ENCODE assay signal across 20 cellular contexts in genomic region chr4:183431614-183432013, GRCh38.
"Had no signal": no experiment of that assay in that cellular context is flagged by ENCODE, and none has a peak within 500 bp of the region (broad histone marks: within the 10 kb centered on the region; RNA-seq: fewer than 3 reads in every experiment).

No MANE protein-coding gene starts in this region.

- H3K27me3 Mint-ChIP-seq: activated B cell treated with CpG ODN at 0.5 μM for 24 hours; activated T-helper 17 cell treated with anti-CD3 and anti-CD28 coated beads, Interleukin-2, amount 50 U/mL, for 72 hours had no signal

- H3K4me3 Mint-ChIP-seq: activated B cell treated with CpG ODN at 0.5 μM for 24 hours, endodermal cell, nephron had no signal

- H3K4me2 ChIP-seq: SK-N-SH had no signal

- H3K4me3 ChIP-seq: cardiac muscle cell, tibial artery had no signal

- H3K27ac Mint-ChIP-seq: activated B cell treated with CpG ODN at 0.5 μM for 24 hours had no signal

- H3K9me3 Mint-ChIP-seq: activated B cell treated with CpG ODN at 0.5 μM for 24 hours; activated T-helper 17 cell treated with anti-CD3 and anti-CD28 coated beads, Interleukin-2, amount 50 U/mL, for 72 hours; nephron had no signal

- H3K27me3 ChIP-seq: cardiac muscle cell had no signal

- H3K9me3 ChIP-seq: SK-N-SH, tibial artery had no signal

- H3K27ac ChIP-seq: epithelial cell of prostate, tibial artery had no signal

- FAIRE-seq: urothelium cell line had no signal

- H3K4me1 ChIP-seq: tibial artery had no signal

- DNase-seq: activated B cell treated with CpG ODN at 0.5 μM for 24 hours; activated CD4-positive, alpha-beta T cell treated with anti-CD3 and anti-CD28 coated beads for 4 hours; activated naive CD4-positive, alpha-beta T cell; activated T-cell treated with anti-CD3 and anti-CD28 coated beads for 4 hours; amniotic stem cell; endodermal cell; foreskin fibroblast; nucleus accumbens; retina; SK-N-SH; stimulated activated CD4-positive, alpha-beta T cell treated with anti-CD3 and anti-CD28 coated beads, Interleukin-2, amount 100 ng/mL, for 24 hours; stimulated activated naive CD4-positive, alpha-beta T cell treated with Interleukin-2 at 50 U/mL for 16 hours; T-helper 1 cell; T-helper 9 cell; tibial artery had no signal

- H3K4me1 Mint-ChIP-seq: activated B cell treated with CpG ODN at 0.5 μM for 24 hours, nephron had no signal

- H3K36me3 ChIP-seq: cardiac muscle cell, tibial artery had no signal

- H3K9ac ChIP-seq: SK-N-SH had no signal
